19 cellular contexts compared by ENCODE assay signal in genomic region chr10:107418411-107418810, GRCh38.
DNase-seq lines count a peak whose midpoint lies in the region; ATAC-seq and TF ChIP-seq lines count a peak whose summit lies in the region.
"Had no signal": no experiment of that assay in that cellular context is flagged by ENCODE, and none has a peak within 500 bp of the region (broad histone marks: within the 10 kb centered on the region; RNA-seq: fewer than 3 reads in every experiment).

No MANE protein-coding gene starts in this region.

- TF ChIP-seq CTCF in MM.1S (IDR thresholded peaks at IDR 0.05; ENCODE audit: low read length): no peak
- TF ChIP-seq CTCF in suprapubic skin (IDR thresholded peaks at IDR 0.05): no peak

- no peaks in the 10 kb centered on the region for H3K79me2 ChIP-seq in MM.1S (ENCODE audit: low read length)

- H3K4me2 ChIP-seq in MM.1S (ENCODE audit: low read depth, low read length): peak overlapping the region; percentile 59

- H3K4me1 ChIP-seq in MM.1S (ENCODE audit: low read length): no peaks in the 10 kb centered on the region
- H3K4me1 ChIP-seq in suprapubic skin: no peaks in the 10 kb centered on the region

- H3K36me3 ChIP-seq in MM.1S (replicated peaks; ENCODE audit: insufficient read depth, low read length) (no peaks in the 10 kb centered on the region), suprapubic skin (no peaks in the 10 kb centered on the region)

- no peaks in the 10 kb centered on the region for H3K36me3 Mint-ChIP-seq in natural killer cell treated with Interleukin-12 subunit alpha and Interleukin-12 subunit beta and Interleukin-15 and Interleukin-18, amount 100 ng/mL, for 72 hours
- H3K36me3 Mint-ChIP-seq: activated naive CD8-positive, alpha-beta T cell treated with anti-CD3 and anti-CD28 coated beads for 36 hours; naive thymus-derived CD4-positive, alpha-beta T cell had no signal

- H3K9me2 ChIP-seq in MM.1S (replicated peaks; ENCODE audit: insufficient read depth, low read length): no peaks in the 10 kb centered on the region

- ATAC-seq in GM19023 (IDR thresholded peaks at IDR 0.05; ENCODE audit: unreplicated experiment) (peak; percentile 63), HG02610 (IDR thresholded peaks at IDR 0.05; ENCODE audit: unreplicated experiment) (peak; percentile 37), HG03469 (IDR thresholded peaks at IDR 0.05; ENCODE audit: unreplicated experiment) (no peak), HG02642 (IDR thresholded peaks at IDR 0.05; ENCODE audit: poor library complexity, unreplicated experiment) (no peak)
- ATAC-seq in natural killer cell treated with Interleukin-12 subunit alpha and Interleukin-12 subunit beta and Interleukin-15 and Interleukin-18, amount 100 ng/mL, for 72 hours: no peak
- ATAC-seq: left ventricle myocardium superior; naive thymus-derived CD4-positive, alpha-beta T cell had no signal

- 71% methylated on average over 4 of the region's 4 CpGs for WGBS in suprapubic skin

- TF ChIP-seq POLR2A in suprapubic skin (IDR thresholded peaks at IDR 0.05): no peak

- peak overlapping the region; percentile 54 for H2AFZ ChIP-seq in MM.1S (ENCODE audit: low read length)

- H3K4me1 Mint-ChIP-seq in natural killer cell treated with Interleukin-12 subunit alpha and Interleukin-12 subunit beta and Interleukin-15 and Interleukin-18, amount 100 ng/mL, for 72 hours (ENCODE audit: low read depth in 2 of 2): no peaks in the 10 kb centered on the region
- H3K4me1 Mint-ChIP-seq: activated naive CD8-positive, alpha-beta T cell treated with anti-CD3 and anti-CD28 coated beads for 36 hours; naive thymus-derived CD4-positive, alpha-beta T cell had no signal

- H3K4me3 ChIP-seq in MM.1S (ENCODE audit: low read length) (no peak overlapping the region; the same call in 1 of the 2 replicates), suprapubic skin (no peak overlapping the region)

- H3K4me3 Mint-ChIP-seq in natural killer cell treated with Interleukin-12 subunit alpha and Interleukin-12 subunit beta and Interleukin-15 and Interleukin-18, amount 100 ng/mL, for 72 hours: no peak overlapping the region
- H3K4me3 Mint-ChIP-seq: activated naive CD8-positive, alpha-beta T cell treated with anti-CD3 and anti-CD28 coated beads for 36 hours; endodermal cell; naive thymus-derived CD4-positive, alpha-beta T cell; T-helper 2 cell treated with Interferon-gamma antibody and Interleukin-4, amounts not matched to agents 5 μg/mL and 100 μg/mL, for 36 hours had no signal

- H3K27me3 Mint-ChIP-seq in natural killer cell treated with Interleukin-12 subunit alpha and Interleukin-12 subunit beta and Interleukin-15 and Interleukin-18, amount 100 ng/mL, for 72 hours: peaks cover 0 to 3% of the 10 kb centered on the region in 2 donors
- H3K27me3 Mint-ChIP-seq: activated naive CD8-positive, alpha-beta T cell treated with anti-CD3 and anti-CD28 coated beads for 36 hours; naive thymus-derived CD4-positive, alpha-beta T cell had no signal

- H3K9me3 Mint-ChIP-seq in natural killer cell treated with Interleukin-12 subunit alpha and Interleukin-12 subunit beta and Interleukin-15 and Interleukin-18, amount 100 ng/mL, for 72 hours: peaks cover 8% of the 10 kb centered on the region
- H3K9me3 Mint-ChIP-seq: endodermal cell had no signal

- H3F3A ChIP-seq in MM.1S (ENCODE audit: insufficient read depth, low read length): no peaks in the 10 kb centered on the region

- no peak overlapping the region for H3K9ac ChIP-seq in MM.1S (ENCODE audit: low read length)

- H3K27ac Mint-ChIP-seq in natural killer cell treated with Interleukin-12 subunit alpha and Interleukin-12 subunit beta and Interleukin-15 and Interleukin-18, amount 100 ng/mL, for 72 hours: no peak overlapping the region
- H3K27ac Mint-ChIP-seq: activated naive CD8-positive, alpha-beta T cell treated with anti-CD3 and anti-CD28 coated beads for 36 hours; endodermal cell; naive thymus-derived CD4-positive, alpha-beta T cell; T-helper 2 cell treated with Interferon-gamma antibody and Interleukin-4, amounts not matched to agents 5 μg/mL and 100 μg/mL, for 36 hours had no signal

- H3K27me3 ChIP-seq in MM.1S (replicated peaks; ENCODE audit: insufficient read depth, low read length) (no peaks in the 10 kb centered on the region), suprapubic skin (no peaks in the 10 kb centered on the region)

- no peaks in the 10 kb centered on the region for H4K20me1 ChIP-seq in MM.1S (ENCODE audit: insufficient read depth, low read length)

- H3K27ac ChIP-seq in MM.1S (ENCODE audit: low read length): peak overlapping the region; percentile 19; the same call in 1 of the 2 replicates
- no peak overlapping the region for H3K27ac ChIP-seq in suprapubic skin
- H3K27ac ChIP-seq: C4-2B had no signal

- H3K9me3 ChIP-seq in MM.1S (replicated peaks; ENCODE audit: insufficient read depth, low read length) (no peaks in the 10 kb centered on the region), suprapubic skin (no peaks in the 10 kb centered on the region)

- peak; percentile 74 for DNase-seq in MM.1S
- DNase-seq in pons (ENCODE audit: low spot score): peak; percentile 27
- DNase-seq in suprapubic skin (ENCODE audit: low spot score in 2 of 2): no peak
- no peak for DNase-seq in natural killer cell treated with Interleukin-12 subunit alpha and Interleukin-12 subunit beta and Interleukin-15 and Interleukin-18, amount 100 ng/mL, for 72 hours (ENCODE audit: low spot score)
- DNase-seq: activated CD4-positive, alpha-beta T cell treated with anti-CD3 and anti-CD28 coated beads for 4 hours; activated naive CD8-positive, alpha-beta T cell treated with anti-CD3 and anti-CD28 coated beads for 36 hours; endodermal cell; left ventricle myocardium superior; naive thymus-derived CD4-positive, alpha-beta T cell; NCI-H2081 treated with DMSO at 0.1 percent for 48 hours; NCI-H82; SHP77; stimulated activated CD4-positive, alpha-beta T cell treated with anti-CD3 and anti-CD28 coated beads, Interleukin-15, amount 100 ng/mL, for 24 hours had no signal

- TF ChIP-seq EP300 in suprapubic skin (IDR thresholded peaks at IDR 0.05): no peak

Comparison
In these comparisons a context has a peak if more than half of its experiments do, and no peak if none do; other contexts are left out.
1. ATAC-seq: peak in GM19023 (single experiment) and HG02610 (single experiment); none in natural killer cell treated with Interleukin-12 subunit alpha and Interleukin-12 subunit beta and Interleukin-15 and Interleukin-18, amount 100 ng/mL, for 72 hours (0 of 2), HG03469 (single experiment) and HG02642 (single experiment).
2. DNase-seq: peak in MM.1S (single experiment) and pons (single experiment); none in suprapubic skin (0 of 2) and natural killer cell treated with Interleukin-12 subunit alpha and Interleukin-12 subunit beta and Interleukin-15 and Interleukin-18, amount 100 ng/mL, for 72 hours (single experiment).